ENCODE assay signal across 9 cellular contexts in genomic region chr11:7688238-7688826, GRCh38. TPM values are rescaled to one million over a fixed set of nuclear protein-coding genes. Genes with fewer than 3 reads are reported as not detected.
DNase-seq lines count a peak whose midpoint lies in the region; ATAC-seq and TF ChIP-seq lines count a peak whose summit lies in the region.
"Had no signal": no experiment of that assay in that cellular context is flagged by ENCODE, and none has a peak within 500 bp of the region (broad histone marks: within the 10 kb centered on the region; RNA-seq: fewer than 3 reads in every experiment).

No MANE protein-coding gene starts in this region.

- no peak overlapping the region for H3K27ac ChIP-seq in left lung

- no peak overlapping the region for H3K4me3 Mint-ChIP-seq in activated CD4-positive, alpha-beta memory T cell treated with anti-CD3 and anti-CD28 coated beads for 36 hours

- DNase-seq in Caki2 (ENCODE audit: low read depth) = peak; percentile 4
- DNase-seq in LHCN-M2 (ENCODE audit: low read depth) = peak; percentile 14
- DNase-seq in astrocyte of the cerebellum (ENCODE audit: low read depth) = peak; percentile 6
- no peak for DNase-seq in left lung
- DNase-seq in amniotic stem cell (lab: John Stamatoyannopoulos, UW) = no peak
- no peak for DNase-seq in OCI-M2 (lab: John Stamatoyannopoulos, UW; ENCODE audit: unreplicated experiment)
- DNase-seq in activated CD4-positive, alpha-beta memory T cell treated with anti-CD3 and anti-CD28 coated beads for 36 hours = no peak

- TF ChIP-seq CTCF in astrocyte of the cerebellum (IDR thresholded peaks at IDR 0.05; ENCODE audit: low read depth, low read length, missing control alignments) = peak; percentile 87
- TF ChIP-seq CTCF in left lung (IDR thresholded peaks at IDR 0.05) = peak; percentile 50 to 71

- H3K4me1 ChIP-seq in left lung = no peaks in the 10 kb centered on the region

- ATAC-seq in GM19324 (IDR thresholded peaks at IDR 0.05; ENCODE audit: low FRiP score, unreplicated experiment) = peak; percentile 47
- ATAC-seq in left lung = peak; percentile 68

- H3K27ac Mint-ChIP-seq in activated CD4-positive, alpha-beta memory T cell treated with anti-CD3 and anti-CD28 coated beads for 36 hours = no peak overlapping the region

- peaks cover 38% of the 10 kb centered on the region for H3K27me3 Mint-ChIP-seq in activated CD4-positive, alpha-beta memory T cell treated with anti-CD3 and anti-CD28 coated beads for 36 hours

- in situ Hi-C loops in Caki2 (cut with HindIII; ENCODE audit: low pct_unique_long_range_greater_than_20kb, low sequenced_read_pairs) (no loop called here), astrocyte of the cerebellum (cut with HindIII; ENCODE audit: low sequenced_read_pairs) (no loop called here)

- CTCF ChIA-PET in activated CD4-positive, alpha-beta memory T cell treated with anti-CD3 and anti-CD28 coated beads for 36 hours (lab: Charles Lee) = interaction anchor here (0.8 to 2.2 kb wide), 11 partner anchors 12 to 246 kb away, joined by 3 to 7 read pairs (median 4); partner anchors contain the start of gene CYB5R2

- H3K36me3 Mint-ChIP-seq in activated CD4-positive, alpha-beta memory T cell treated with anti-CD3 and anti-CD28 coated beads for 36 hours = no peaks in the 10 kb centered on the region

- peaks cover 0 to 16% of the 10 kb centered on the region in 2 donors for H3K27me3 ChIP-seq in left lung

- intact Hi-C loops in left lung (cut with DNase I) = no loop called here
- intact Hi-C loops in activated CD4-positive, alpha-beta memory T cell treated with anti-CD3 and anti-CD28 coated beads for 36 hours (cut with micrococcal nuclease) = loop anchor here (2.0 kb wide), 1 partner anchor 118 kb away; no protein-coding TSS in a partner anchor

- POLR2A ChIA-PET in activated CD4-positive, alpha-beta memory T cell treated with anti-CD3 and anti-CD28 coated beads for 36 hours (lab: Charles Lee) = no interaction called here

- peaks cover 8% of the 10 kb centered on the region for H3K4me1 Mint-ChIP-seq in activated CD4-positive, alpha-beta memory T cell treated with anti-CD3 and anti-CD28 coated beads for 36 hours (ENCODE audit: low read depth)

- H3K36me3 ChIP-seq in left lung = no peaks in the 10 kb centered on the region

- H3K9me3 ChIP-seq in left lung = no peaks in the 10 kb centered on the region

- no peaks in the 10 kb centered on the region for H3K9me3 Mint-ChIP-seq in activated CD4-positive, alpha-beta memory T cell treated with anti-CD3 and anti-CD28 coated beads for 36 hours

- H3K4me3 ChIP-seq in astrocyte of the cerebellum (ENCODE audit: low read depth, low read length) (no peak overlapping the region), left lung (no peak overlapping the region)

RNA-seq across cellular contexts. Expression of gene CYB5R2, which starts 15.0 kb away (rescaled TPM):
- not detected in 2 replicates for total RNA-seq in Caki2 (2014; rRNA removed; shearing (Covaris generic); ENCODE audit: low replicate concordance)
- 0.17 and 0.32 TPM in 2 replicates for total RNA-seq in LHCN-M2 (2014; rRNA removed)
- 1.7 TPM for polyA plus RNA-seq in LHCN-M2 (2012)
- total RNA-seq in left lung = 10 to 100 TPM in 1 of 2 donors, 1 to 10 TPM in 1; 7.9 to 13.1 TPM
- 1 to 10 TPM; 4.4 to 4.7 TPM for total RNA-seq in activated CD4-positive, alpha-beta memory T cell treated with anti-CD3 and anti-CD28 coated beads for 36 hours

RNA-seq across cellular contexts. Expression of gene OVCH2, which starts 17.9 kb away (rescaled TPM):
- not detected in 2 replicates for total RNA-seq in Caki2 (2014; rRNA removed; shearing (Covaris generic); ENCODE audit: low replicate concordance)
- not detected in 2 replicates for total RNA-seq in LHCN-M2 (2014; rRNA removed)
- polyA plus RNA-seq in LHCN-M2 (2012) = 0.07 TPM
- total RNA-seq in left lung = 1 to 10 TPM in 1 of 2 donors, under 1 TPM in 1; 0.81 to 4.6 TPM
- not detected for total RNA-seq in activated CD4-positive, alpha-beta memory T cell treated with anti-CD3 and anti-CD28 coated beads for 36 hours
- total RNA-seq: subcutaneous adipose tissue had no signal

Comparison
In these comparisons a context has a peak if more than half of its experiments do, and no peak if none do; other contexts are left out.
1. DNase-seq: peak in Caki2 (single experiment), LHCN-M2 (single experiment) and astrocyte of the cerebellum (single experiment); none in left lung (0 of 2), amniotic stem cell (single experiment), OCI-M2 (single experiment) and activated CD4-positive, alpha-beta memory T cell treated with anti-CD3 and anti-CD28 coated beads for 36 hours (single experiment).